14 cellular contexts compared by ENCODE assay signal in genomic region chr1:31830065-31830464, GRCh38. TPM values are rescaled to one million over a fixed set of nuclear protein-coding genes. Genes with fewer than 3 reads are reported as not detected.
DNase-seq lines count a peak whose midpoint lies in the region; ATAC-seq and TF ChIP-seq lines count a peak whose summit lies in the region.
"Had no signal": no experiment of that assay in that cellular context is flagged by ENCODE, and none has a peak within 500 bp of the region (broad histone marks: within the 10 kb centered on the region; RNA-seq: fewer than 3 reads in every experiment).

No MANE protein-coding gene starts in this region.

- H3K9ac ChIP-seq in DND-41 (ENCODE audit: low read depth, low read length): no peak overlapping the region

- H3K4me3 Mint-ChIP-seq in activated CD8-positive, alpha-beta T cell treated with anti-CD3 and anti-CD28 coated beads, Interleukin-2, amount 10 ng/mL, durations not matched to agents 7 days and 5 days: no peak overlapping the region

- TF ChIP-seq POLR2A in esophagus muscularis mucosa (IDR thresholded peaks at IDR 0.05; ENCODE audit: low read depth): no peak
- no peak for TF ChIP-seq POLR2A in thyroid gland (IDR thresholded peaks at IDR 0.05)

- no peaks in the 10 kb centered on the region for H3K79me2 ChIP-seq in DND-41 (ENCODE audit: insufficient read depth, low read length)

- intact Hi-C loops in esophagus muscularis mucosa (cut with DNase I) (no loop called here), thyroid gland (cut with DNase I) (no loop called here), lower lobe of right lung (cut with DNase I) (no loop called here)

- H3K4me2 ChIP-seq in DND-41 (ENCODE audit: insufficient read depth, low read length): no peak overlapping the region

- WGBS in esophagus muscularis mucosa: 88% methylated on average over 6 of the region's 10 CpGs
- 90 to 99% methylated on average over 5 to 10 of the region's 10 CpGs for WGBS in thyroid gland, 2 donors

- H3K4me1 Mint-ChIP-seq in activated CD8-positive, alpha-beta T cell treated with anti-CD3 and anti-CD28 coated beads, Interleukin-2, amount 10 ng/mL, durations not matched to agents 7 days and 5 days (ENCODE audit: low read depth): peaks cover 34% of the 10 kb centered on the region

- peaks cover 41% of the 10 kb centered on the region for H3K4me1 ChIP-seq in DND-41 (ENCODE audit: insufficient read depth, low read length)
- no peaks in the 10 kb centered on the region for H3K4me1 ChIP-seq in esophagus muscularis mucosa
- peaks cover 0 to 7% of the 10 kb centered on the region in 2 donors for H3K4me1 ChIP-seq in thyroid gland
- H3K4me1 ChIP-seq in lower lobe of right lung: no peaks in the 10 kb centered on the region

- no peaks in the 10 kb centered on the region for H3K9me3 Mint-ChIP-seq in activated CD8-positive, alpha-beta T cell treated with anti-CD3 and anti-CD28 coated beads, Interleukin-2, amount 10 ng/mL, durations not matched to agents 7 days and 5 days (ENCODE audit: insufficient read depth)

- DNase-seq in DND-41 (no peak), NCI-H2196 treated with DMSO at 0.1 percent for 48 hours (lab: John Stamatoyannopoulos, UW; ENCODE audit: unreplicated experiment) (peak; percentile 14), esophagus muscularis mucosa (ENCODE audit: extremely low spot score) (peak; percentile 84), thyroid gland (peak; percentile 16 to 23), lower lobe of right lung (no peak)
- DNase-seq in stimulated activated CD4-positive, alpha-beta T cell treated with anti-CD3 and anti-CD28 coated beads, Interleukin-2, amount 100 ng/mL, for 48 hours: no peak
- no peak for DNase-seq in activated CD8-positive, alpha-beta T cell treated with anti-CD3 and anti-CD28 coated beads, Interleukin-2, amount 10 ng/mL, durations not matched to agents 7 days and 5 days
- DNase-seq: H7, NCI-H1105, NCI-H2081 treated with DMSO at 0.1 percent for 48 hours, SIG-M5 had no signal

- H3K36me3 Mint-ChIP-seq in activated CD8-positive, alpha-beta T cell treated with anti-CD3 and anti-CD28 coated beads, Interleukin-2, amount 10 ng/mL, durations not matched to agents 7 days and 5 days (ENCODE audit: low read depth): no peaks in the 10 kb centered on the region

- no peaks in the 10 kb centered on the region for H3K9me3 ChIP-seq in DND-41 (ENCODE audit: insufficient read depth, low read length, severe bottlenecking)
- H3K9me3 ChIP-seq in esophagus muscularis mucosa: no peaks in the 10 kb centered on the region
- no peaks in the 10 kb centered on the region for H3K9me3 ChIP-seq in thyroid gland
- H3K9me3 ChIP-seq in lower lobe of right lung: no peaks in the 10 kb centered on the region

- POLR2A ChIA-PET in activated CD8-positive, alpha-beta T cell treated with anti-CD3 and anti-CD28 coated beads, Interleukin-2, amount 10 ng/mL, durations not matched to agents 7 days and 5 days (lab: Charles Lee): interaction anchor here (1.1 kb wide), 1 partner anchor 114 kb away, joined by 3 read pairs; no protein-coding TSS in a partner anchor

- ATAC-seq in DND-41 (ENCODE audit: insufficient read depth, low read depth) (no peak), lower lobe of right lung (no peak)
- ATAC-seq in activated CD8-positive, alpha-beta T cell treated with anti-CD3 and anti-CD28 coated beads, Interleukin-2, amount 10 ng/mL, durations not matched to agents 7 days and 5 days: no peak
- ATAC-seq: SK-N-SH treated with all-trans-retinoic acid at 6 μM for 48 hours had no signal

- no peak overlapping the region for H3K27ac Mint-ChIP-seq in activated CD8-positive, alpha-beta T cell treated with anti-CD3 and anti-CD28 coated beads, Interleukin-2, amount 10 ng/mL, durations not matched to agents 7 days and 5 days

- TF ChIP-seq CTCF in DND-41 (IDR thresholded peaks at IDR 0.05; ENCODE audit: borderline replicate concordance, extremely low read depth, low read length, poor library complexity, severe bottlenecking): no peak
- TF ChIP-seq CTCF in esophagus muscularis mucosa (IDR thresholded peaks at IDR 0.05): no peak
- no peak for TF ChIP-seq CTCF in thyroid gland (IDR thresholded peaks at IDR 0.05)
- no peak for TF ChIP-seq CTCF in lower lobe of right lung (IDR thresholded peaks at IDR 0.05)

- no peaks in the 10 kb centered on the region for H3K36me3 ChIP-seq in DND-41 (ENCODE audit: insufficient read depth, low read length)
- no peaks in the 10 kb centered on the region for H3K36me3 ChIP-seq in esophagus muscularis mucosa
- no peaks in the 10 kb centered on the region for H3K36me3 ChIP-seq in thyroid gland
- no peaks in the 10 kb centered on the region for H3K36me3 ChIP-seq in lower lobe of right lung

- H3K27me3 Mint-ChIP-seq in activated CD8-positive, alpha-beta T cell treated with anti-CD3 and anti-CD28 coated beads, Interleukin-2, amount 10 ng/mL, durations not matched to agents 7 days and 5 days (ENCODE audit: low read depth): no peaks in the 10 kb centered on the region

- H3K27me3 ChIP-seq in DND-41 (ENCODE audit: insufficient read depth, low read length, poor library complexity): no peaks in the 10 kb centered on the region
- H3K27me3 ChIP-seq in esophagus muscularis mucosa: peaks cover 0 to 12% (median 0%) of the 10 kb centered on the region in 4 donors
- no peaks in the 10 kb centered on the region for H3K27me3 ChIP-seq in thyroid gland
- H3K27me3 ChIP-seq in lower lobe of right lung (ENCODE audit: low read depth): peaks cover 2% of the 10 kb centered on the region

- H4K20me1 ChIP-seq in DND-41 (ENCODE audit: insufficient read depth, low read length): no peaks in the 10 kb centered on the region

- no peak for TF ChIP-seq EP300 in esophagus muscularis mucosa (IDR thresholded peaks at IDR 0.05)

- peak overlapping the region; percentile 45; the same call in 1 of the 2 replicates for H3K27ac ChIP-seq in DND-41 (ENCODE audit: low read length)
- H3K27ac ChIP-seq in esophagus muscularis mucosa (replicated peaks in 1 of 4): no peak overlapping the region
- H3K27ac ChIP-seq in thyroid gland: peak overlapping the region in 1 of 3 donors; percentile 20
- no peak overlapping the region for H3K27ac ChIP-seq in lower lobe of right lung
- H3K27ac ChIP-seq: C4-2B, RWPE1 had no signal

- H2AFZ ChIP-seq in DND-41 (ENCODE audit: low read depth, low read length): no peak overlapping the region

- CTCF ChIA-PET in activated CD8-positive, alpha-beta T cell treated with anti-CD3 and anti-CD28 coated beads, Interleukin-2, amount 10 ng/mL, durations not matched to agents 7 days and 5 days (lab: Charles Lee): interaction anchor here (1.1 kb wide), 1 partner anchor 12 kb away, joined by 3 read pairs; no protein-coding TSS in a partner anchor

- no peak overlapping the region for H3K4me3 ChIP-seq in DND-41 (ENCODE audit: low read depth in 1 of 2, low read length in 2 of 2)
- no peak overlapping the region for H3K4me3 ChIP-seq in esophagus muscularis mucosa
- H3K4me3 ChIP-seq in thyroid gland (replicated peaks in 1 of 3): no peak overlapping the region
- H3K4me3 ChIP-seq in lower lobe of right lung: no peak overlapping the region

RNA-seq across cellular contexts. Expression of gene SPOCD1, which starts 14.2 kb away (rescaled TPM):
- total RNA-seq in esophagus muscularis mucosa (under 1 TPM in 3 of 4 donors, not detected in 1; 0.17 to 0.19 (median 0.17) TPM), thyroid gland (1 to 10 TPM in 1 of 4 donors, under 1 TPM in 2, not detected in 1; 0.22 to 1.6 (median 0.96) TPM), lower lobe of right lung (21.6 TPM)
- not detected for total RNA-seq in activated CD8-positive, alpha-beta T cell treated with anti-CD3 and anti-CD28 coated beads, Interleukin-2, amount 10 ng/mL, durations not matched to agents 7 days and 5 days

Comparison
In these comparisons a context has a peak if more than half of its experiments do, and no peak if none do; other contexts are left out.
1. DNase-seq: peak in NCI-H2196 treated with DMSO at 0.1 percent for 48 hours (single experiment), esophagus muscularis mucosa (single experiment) and thyroid gland (2 of 2); none in DND-41 (single experiment), lower lobe of right lung (single experiment), stimulated activated CD4-positive, alpha-beta T cell treated with anti-CD3 and anti-CD28 coated beads, Interleukin-2, amount 100 ng/mL, for 48 hours (0 of 2) and activated CD8-positive, alpha-beta T cell treated with anti-CD3 and anti-CD28 coated beads, Interleukin-2, amount 10 ng/mL, durations not matched to agents 7 days and 5 days (single experiment).